Comparison of ENCODE assay signal across 8 cellular contexts in genomic region chr6:106339334-106340029, GRCh38. TPM values are rescaled to one million over a fixed set of nuclear protein-coding genes. Genes with fewer than 3 reads are reported as not detected.
DNase-seq lines count a peak whose midpoint lies in the region; ATAC-seq and TF ChIP-seq lines count a peak whose summit lies in the region.

No MANE protein-coding gene starts in this region.

- CTCF ChIA-PET in activated CD4-positive, alpha-beta T cell treated with anti-CD3 and anti-CD28 coated beads for 36 hours (lab: Charles Lee) = interaction anchor here (0.6 to 2.5 kb wide), 48 partner anchors 8 to 902 kb away, joined by 3 to 16 read pairs (median 4); partner anchors contain the start of genes ATG5 and CRYBG1

- no peak overlapping the region for H3K4me3 ChIP-seq in lower lobe of right lung

- intact Hi-C loops in activated CD4-positive, alpha-beta T cell treated with anti-CD3 and anti-CD28 coated beads for 36 hours (cut with DNase I, micrococcal nuclease) = loop anchor here (1.0 to 5.0 kb wide), 6 partner anchors 21 to 658 kb away; partner anchors contain the start of gene CRYBG1 (in 1 of the 2)
- intact Hi-C loops in lower lobe of right lung (cut with DNase I) = no loop called here

- ATAC-seq in HG02678 (IDR thresholded peaks at IDR 0.05; ENCODE audit: unreplicated experiment) = peak; percentile 77
- peak; percentile 98 for ATAC-seq in activated CD4-positive, alpha-beta T cell treated with anti-CD3 and anti-CD28 coated beads for 36 hours
- peak; percentile 90 to 92 for ATAC-seq in lower lobe of right lung
- no peak for ATAC-seq in GM18505 (IDR thresholded peaks at IDR 0.05; ENCODE audit: unreplicated experiment)

- no peaks in the 10 kb centered on the region for H3K36me3 ChIP-seq in lower lobe of right lung

- peaks cover 5% of the 10 kb centered on the region for H3K4me1 Mint-ChIP-seq in activated CD4-positive, alpha-beta T cell treated with anti-CD3 and anti-CD28 coated beads for 36 hours

- H3K9me3 Mint-ChIP-seq in activated CD4-positive, alpha-beta T cell treated with anti-CD3 and anti-CD28 coated beads for 36 hours (ENCODE audit: low read depth) = no peaks in the 10 kb centered on the region

- POLR2A ChIA-PET in activated CD4-positive, alpha-beta T cell treated with anti-CD3 and anti-CD28 coated beads for 36 hours (lab: Charles Lee) = interaction anchor here (0.7 kb wide), 1 partner anchor 12 kb away, joined by 3 read pairs; no protein-coding TSS in a partner anchor

- no peak overlapping the region for H3K27ac Mint-ChIP-seq in activated CD4-positive, alpha-beta T cell treated with anti-CD3 and anti-CD28 coated beads for 36 hours

- no peak overlapping the region for H3K4me3 Mint-ChIP-seq in activated CD4-positive, alpha-beta T cell treated with anti-CD3 and anti-CD28 coated beads for 36 hours

- no peaks in the 10 kb centered on the region for H3K36me3 Mint-ChIP-seq in activated CD4-positive, alpha-beta T cell treated with anti-CD3 and anti-CD28 coated beads for 36 hours (ENCODE audit: low read depth)

- peaks cover 6% of the 10 kb centered on the region for H3K4me1 ChIP-seq in lower lobe of right lung

- no peaks in the 10 kb centered on the region for H3K9me3 ChIP-seq in lower lobe of right lung

- H3K27me3 Mint-ChIP-seq in activated CD4-positive, alpha-beta T cell treated with anti-CD3 and anti-CD28 coated beads for 36 hours = peaks cover 34% of the 10 kb centered on the region

- H3K27me3 ChIP-seq in lower lobe of right lung (ENCODE audit: low read depth) = no peaks in the 10 kb centered on the region

- peak; percentile 69 for TF ChIP-seq CTCF in lower lobe of right lung (IDR thresholded peaks at IDR 0.05)

- no peak overlapping the region for H3K27ac ChIP-seq in lower lobe of right lung

- TF ChIP-seq POLR2A in GM18505 (IDR thresholded peaks at IDR 0.05; ENCODE audit: borderline replicate concordance, extremely low read depth, insufficient read depth, insufficient read length) = no peak

- peak; percentile 89 for DNase-seq in ELF-1 (ENCODE audit: low read depth, low spot score)
- DNase-seq in NCI-H226 = peak; percentile 65
- DNase-seq in activated CD4-positive, alpha-beta T cell treated with anti-CD3 and anti-CD28 coated beads for 36 hours = peak; percentile 68
- peak; percentile 23 to 61 for DNase-seq in dermis microvascular lymphatic vessel endothelial cell (ENCODE audit: low read depth in 2 of 2)
- no peak for DNase-seq in lower lobe of right lung
- peak in 5 of 6 experiments; percentile 8 to 37 (median 22) for DNase-seq in stimulated activated naive CD4-positive, alpha-beta T cell (lab: John Stamatoyannopoulos, UW)

RNA-seq across cellular contexts. Expression of gene ATG5, which starts 13.9 kb away (rescaled TPM):
- 10 to 100 TPM; 27.2 to 31.6 TPM for total RNA-seq in activated CD4-positive, alpha-beta T cell treated with anti-CD3 and anti-CD28 coated beads for 36 hours
- 44.9 and 49.9 TPM in 2 replicates for total RNA-seq in dermis microvascular lymphatic vessel endothelial cell
- total RNA-seq in lower lobe of right lung = 33.6 TPM

RNA-seq across cellular contexts. Expression of gene CRYBG1, which starts 21.0 kb away (rescaled TPM):
- total RNA-seq in activated CD4-positive, alpha-beta T cell treated with anti-CD3 and anti-CD28 coated beads for 36 hours = 10 to 100 TPM; 26.2 to 26.6 TPM
- total RNA-seq in dermis microvascular lymphatic vessel endothelial cell = 4.2 and 7.6 TPM in 2 replicates
- 27.9 TPM for total RNA-seq in lower lobe of right lung
